ENCODE assay signal across 1 cellular context in the genomic region with DNA sequence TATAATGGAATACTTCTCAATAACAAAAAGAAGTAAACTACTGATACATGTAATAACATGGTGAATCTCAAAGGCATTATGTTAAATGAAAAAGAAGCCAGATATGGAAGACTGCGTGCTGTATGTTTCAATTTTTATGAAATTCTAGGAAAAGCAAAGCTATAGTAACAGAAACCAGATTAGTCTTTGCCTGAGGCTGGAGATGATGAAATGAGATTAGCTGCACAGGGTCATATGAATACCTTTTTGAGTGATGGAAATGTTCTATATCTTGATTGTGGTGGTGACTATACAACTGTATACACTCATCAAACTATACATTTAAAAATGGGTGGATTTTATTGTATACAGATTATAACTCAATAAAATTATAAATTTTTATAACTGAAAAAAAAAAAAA.
TF ChIP-seq lines count a peak whose summit lies in the region.

No MANE protein-coding gene starts in this region.

TF ChIP-seq in SK-N-SH treated with all-trans-retinoic acid at 6 μM for 48 hours, 23 proteins besides CTCF, POLR2A, EP300 and RAD21:
- TF ChIP-seq, protein P1, sequence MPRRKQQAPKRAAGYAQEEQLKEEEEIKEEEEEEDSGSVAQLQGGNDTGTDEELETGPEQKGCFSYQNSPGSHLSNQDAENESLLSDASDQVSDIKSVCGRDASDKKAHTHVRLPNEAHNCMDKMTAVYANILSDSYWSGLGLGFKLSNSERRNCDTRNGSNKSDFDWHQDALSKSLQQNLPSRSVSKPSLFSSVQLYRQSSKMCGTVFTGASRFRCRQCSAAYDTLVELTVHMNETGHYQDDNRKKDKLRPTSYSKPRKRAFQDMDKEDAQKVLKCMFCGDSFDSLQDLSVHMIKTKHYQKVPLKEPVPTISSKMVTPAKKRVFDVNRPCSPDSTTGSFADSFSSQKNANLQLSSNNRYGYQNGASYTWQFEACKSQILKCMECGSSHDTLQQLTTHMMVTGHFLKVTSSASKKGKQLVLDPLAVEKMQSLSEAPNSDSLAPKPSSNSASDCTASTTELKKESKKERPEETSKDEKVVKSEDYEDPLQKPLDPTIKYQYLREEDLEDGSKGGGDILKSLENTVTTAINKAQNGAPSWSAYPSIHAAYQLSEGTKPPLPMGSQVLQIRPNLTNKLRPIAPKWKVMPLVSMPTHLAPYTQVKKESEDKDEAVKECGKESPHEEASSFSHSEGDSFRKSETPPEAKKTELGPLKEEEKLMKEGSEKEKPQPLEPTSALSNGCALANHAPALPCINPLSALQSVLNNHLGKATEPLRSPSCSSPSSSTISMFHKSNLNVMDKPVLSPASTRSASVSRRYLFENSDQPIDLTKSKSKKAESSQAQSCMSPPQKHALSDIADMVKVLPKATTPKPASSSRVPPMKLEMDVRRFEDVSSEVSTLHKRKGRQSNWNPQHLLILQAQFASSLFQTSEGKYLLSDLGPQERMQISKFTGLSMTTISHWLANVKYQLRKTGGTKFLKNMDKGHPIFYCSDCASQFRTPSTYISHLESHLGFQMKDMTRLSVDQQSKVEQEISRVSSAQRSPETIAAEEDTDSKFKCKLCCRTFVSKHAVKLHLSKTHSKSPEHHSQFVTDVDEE (CRISPR knock-in tag; IDR thresholded peaks at IDR 0.05), result no peak
- no peak for TF ChIP-seq ZFP30 (CRISPR knock-in tag; IDR thresholded peaks at IDR 0.05)
- no peak; the same call in 1 of the 2 replicates for TF ChIP-seq TCF4 (CRISPR knock-in tag; IDR thresholded peaks at IDR 0.05; ENCODE audit: borderline replicate concordance)
- no peak for TF ChIP-seq GLIS3 (CRISPR knock-in tag; IDR thresholded peaks at IDR 0.05)
- TF ChIP-seq TOX (CRISPR knock-in tag; IDR thresholded peaks at IDR 0.05; ENCODE audit: borderline replicate concordance), result no peak
